ENCODE assay signal across 13 cellular contexts in the genomic region with DNA sequence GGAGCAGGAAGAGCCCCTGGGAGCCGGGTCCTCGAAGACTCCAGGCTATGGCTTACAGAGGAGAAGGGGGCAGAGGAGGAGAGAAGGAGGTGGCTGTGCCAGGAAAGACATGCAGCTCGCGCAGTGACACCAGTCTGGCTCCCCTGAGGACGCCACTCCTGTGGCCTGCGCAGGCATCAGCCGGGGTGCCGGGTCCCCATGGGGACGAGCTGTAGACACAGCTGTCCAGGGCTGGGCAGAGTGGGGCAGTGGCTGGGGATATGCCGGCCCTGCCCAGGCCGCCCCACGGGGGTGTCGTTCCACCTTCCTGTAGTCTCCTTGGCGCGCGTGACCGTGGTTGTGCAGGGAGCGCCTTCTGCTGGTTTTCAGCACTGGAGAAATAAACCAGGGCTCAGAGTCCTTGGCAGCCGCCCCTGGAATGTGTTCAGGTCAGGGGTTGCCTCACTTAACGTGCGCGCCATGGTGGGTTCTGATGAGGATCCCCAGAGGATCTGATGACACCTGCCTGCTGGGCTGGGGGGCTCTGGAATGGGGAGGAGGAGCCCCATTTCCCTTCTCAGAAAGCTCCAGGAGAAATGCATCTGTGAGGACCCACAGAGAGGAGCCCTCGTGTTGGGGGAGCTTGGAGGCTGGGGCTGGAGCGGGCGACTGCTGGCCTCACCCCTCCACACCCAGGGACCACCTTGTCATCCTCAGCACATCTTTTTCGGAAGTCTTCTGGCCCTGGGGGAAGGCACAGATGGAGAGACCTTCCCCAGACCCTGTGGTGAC. TPM values are rescaled to one million over a fixed set of nuclear protein-coding genes. Genes with fewer than 3 reads are reported as not detected.
DNase-seq lines count a peak whose midpoint lies in the region; ATAC-seq and TF ChIP-seq lines count a peak whose summit lies in the region.
"Had no signal": no experiment of that assay in that cellular context is flagged by ENCODE, and none has a peak within 500 bp of the region (broad histone marks: within the 10 kb centered on the region; RNA-seq: fewer than 3 reads in every experiment).

No MANE protein-coding gene starts in this region.

- TF ChIP-seq CTCF in brain (conservative IDR thresholded peaks at IDR 0.05) = no peak
- peak; percentile 7 for TF ChIP-seq CTCF in cardiac muscle cell (IDR thresholded peaks at IDR 0.05; ENCODE audit: low read depth, low read length)
- TF ChIP-seq CTCF in omental fat pad (IDR thresholded peaks at IDR 0.05) = no peak

- peak overlapping the region in 3 of 5 experiments; percentile 27 to 65 (median 36) for H3K27ac Mint-ChIP-seq in brain
- H3K27ac Mint-ChIP-seq: activated CD8-positive, alpha-beta T cell treated with anti-CD3 and anti-CD28 coated beads, Interleukin-2, amount 10 ng/mL, durations not matched to agents 7 days and 5 days; activated naive CD4-positive, alpha-beta T cell treated with anti-CD3 and anti-CD28 coated beads, Interleukin-2, amount 10 ng/mL, durations not matched to agents 7 days and 5 days had no signal

- DNase-seq in cardiac muscle cell (ENCODE audit: low read depth in 1 of 2, low spot score in 1 of 2) (peak in 1 of 2 donors; percentile 76), omental fat pad (ENCODE audit: low spot score) (no peak), ureter (ENCODE audit: low spot score) (peak; percentile 82), mesendoderm (no peak), AML-193 (lab: John Stamatoyannopoulos, UW) (no peak)
- DNase-seq: activated CD8-positive, alpha-beta T cell treated with anti-CD3 and anti-CD28 coated beads, Interleukin-2, amount 10 ng/mL, durations not matched to agents 7 days and 5 days; activated naive CD4-positive, alpha-beta T cell treated with anti-CD3 and anti-CD28 coated beads, Interleukin-2, amount 10 ng/mL, durations not matched to agents 7 days and 5 days; effector CD8-positive, alpha-beta T cell; HCEC 1CT; NCI-H2081 treated with DMSO at 0.1 percent for 48 hours had no signal

- no peak overlapping the region for H4K8ac ChIP-seq in mesendoderm (ENCODE audit: low read depth, low read length)

- H3K4ac ChIP-seq in mesendoderm (ENCODE audit: low read depth, low read length) = no peak overlapping the region

- no peak overlapping the region for H3K23ac ChIP-seq in mesendoderm (ENCODE audit: low read length)

- no peaks in the 10 kb centered on the region for H3K27me3 ChIP-seq in cardiac muscle cell
- H3K27me3 ChIP-seq in mesendoderm (ENCODE audit: insufficient read depth, low read length, poor library complexity) = no peaks in the 10 kb centered on the region

- no peaks in the 10 kb centered on the region for H3K36me3 ChIP-seq in cardiac muscle cell
- H3K36me3 ChIP-seq in mesendoderm (ENCODE audit: control insufficient read depth, insufficient read depth, low read length) = no peaks in the 10 kb centered on the region

- no peaks in the 10 kb centered on the region for H3K4me1 ChIP-seq in cardiac muscle cell (ENCODE audit: low read depth)
- H3K4me1 ChIP-seq in mesendoderm (ENCODE audit: control insufficient read depth, low read depth, low read length) = no peaks in the 10 kb centered on the region

- no peak overlapping the region for H4K5ac ChIP-seq in mesendoderm (ENCODE audit: low read length)

- H2BK120ac ChIP-seq in mesendoderm (ENCODE audit: low read depth, low read length) = no peak overlapping the region

- H3K27me3 Mint-ChIP-seq in brain = peaks cover 3% of the 10 kb centered on the region
- H3K27me3 Mint-ChIP-seq: activated naive CD4-positive, alpha-beta T cell treated with anti-CD3 and anti-CD28 coated beads, Interleukin-2, amount 10 ng/mL, durations not matched to agents 7 days and 5 days had no signal

- H3K27ac ChIP-seq in cardiac muscle cell (peak overlapping the region; percentile 12), mesendoderm (ENCODE audit: low read depth, low read length) (no peak overlapping the region)

- no peaks in the 10 kb centered on the region for H3K79me1 ChIP-seq in mesendoderm (ENCODE audit: low read length)

- no peak overlapping the region for H3K18ac ChIP-seq in mesendoderm (ENCODE audit: low read length)

- H3K79me2 ChIP-seq in mesendoderm (ENCODE audit: control insufficient read depth, insufficient read depth, low read length) = no peaks in the 10 kb centered on the region

- H3K9ac ChIP-seq in mesendoderm (ENCODE audit: low read length) = no peak overlapping the region

- H2BK15ac ChIP-seq in mesendoderm (replicated peaks; ENCODE audit: low read depth) = no peak overlapping the region

- H3K9me3 Mint-ChIP-seq in brain = peaks cover 0 to 4% (median 0%) of the 10 kb centered on the region in 5 experiments
- H3K9me3 Mint-ChIP-seq: activated naive CD4-positive, alpha-beta T cell treated with anti-CD3 and anti-CD28 coated beads, Interleukin-2, amount 10 ng/mL, durations not matched to agents 7 days and 5 days had no signal

- no peaks in the 10 kb centered on the region for H3K36me3 Mint-ChIP-seq in brain
- H3K36me3 Mint-ChIP-seq: activated naive CD4-positive, alpha-beta T cell treated with anti-CD3 and anti-CD28 coated beads, Interleukin-2, amount 10 ng/mL, durations not matched to agents 7 days and 5 days had no signal

- H3K4me1 Mint-ChIP-seq in brain = peaks cover 29% of the 10 kb centered on the region

- no peak overlapping the region for H2AK5ac ChIP-seq in mesendoderm (ENCODE audit: low read length)

- no peaks in the 10 kb centered on the region for H3K9me3 ChIP-seq in cardiac muscle cell (ENCODE audit: low read depth)

- no peak overlapping the region for H3K4me2 ChIP-seq in mesendoderm (ENCODE audit: low read length)

- H2BK5ac ChIP-seq in mesendoderm (ENCODE audit: low read length) = no peak overlapping the region

- no peak overlapping the region for H3K4me3 Mint-ChIP-seq in brain
- H3K4me3 Mint-ChIP-seq: activated CD8-positive, alpha-beta T cell treated with anti-CD3 and anti-CD28 coated beads, Interleukin-2, amount 10 ng/mL, durations not matched to agents 7 days and 5 days; activated naive CD4-positive, alpha-beta T cell treated with anti-CD3 and anti-CD28 coated beads, Interleukin-2, amount 10 ng/mL, durations not matched to agents 7 days and 5 days had no signal

- no CpG with 5 or more reads among the region's 26 CpGs for WGBS in mesendoderm (ENCODE audit: extremely low coverage, insufficient coverage, low lambda C conversion rate)

- H3K56ac ChIP-seq in mesendoderm (ENCODE audit: low read length) = no peak overlapping the region

- ATAC-seq in omental fat pad (ENCODE audit: low FRiP score) (peak; percentile 65), HG02938 (IDR thresholded peaks at IDR 0.05; ENCODE audit: unreplicated experiment) (no peak)
- ATAC-seq: activated CD8-positive, alpha-beta T cell treated with anti-CD3 and anti-CD28 coated beads, Interleukin-2, amount 10 ng/mL, durations not matched to agents 7 days and 5 days; K562 had no signal

- H3K4me3 ChIP-seq in cardiac muscle cell (no peak overlapping the region), mesendoderm (ENCODE audit: low read length) (no peak overlapping the region)
- H3K4me3 ChIP-seq: K562 had no signal

RNA-seq across cellular contexts. Expression of gene RAMP1, which starts 26.7 kb away (rescaled TPM):
- polyA plus RNA-seq in brain (ENCODE audit: insufficient read depth, low read depth, low replicate concordance) = 75.7 TPM
- 3.1 and 5.6 TPM in 2 replicates for total RNA-seq in cardiac muscle cell
- 2.1 and 5.7 TPM in 2 replicates for polyA plus RNA-seq in cardiac muscle cell
- total RNA-seq in omental fat pad = 10 to 100 TPM in 3 of 4 donors, 1 to 10 TPM in 1; 1.3 to 50.8 (median 31.5) TPM
- total RNA-seq in ureter = 49.0 TPM
- 1.1 TPM for polyA plus RNA-seq in mesendoderm (2013, experiment 1 of 2)
- 0.56 TPM for polyA plus RNA-seq in mesendoderm (2013, experiment 2 of 2)
